ENCODE assay signal across 13 cellular contexts in genomic region chr22:27476729-27477128, GRCh38.
DNase-seq lines count a peak whose midpoint lies in the region; ATAC-seq, FAIRE-seq and TF ChIP-seq lines count a peak whose summit lies in the region.
"Had no signal": no experiment of that assay in that cellular context is flagged by ENCODE, and none has a peak within 500 bp of the region (broad histone marks: within the 10 kb centered on the region; RNA-seq: fewer than 3 reads in every experiment).

No MANE protein-coding gene starts in this region.

- peak; percentile 66 for ATAC-seq in PC-3
- no peak for ATAC-seq in GM18520 (IDR thresholded peaks at IDR 0.05; ENCODE audit: unreplicated experiment)
- no peak for ATAC-seq in GM18907 (IDR thresholded peaks at IDR 0.05; ENCODE audit: unreplicated experiment)
- ATAC-seq in HG02852 (IDR thresholded peaks at IDR 0.05; ENCODE audit: unreplicated experiment), result no peak

- POLR2A ChIA-PET in PC-3 (lab: Charles Lee; ENCODE audit: unreplicated experiment), result no interaction called here
- POLR2A ChIA-PET in H1 (lab: Charles Lee; ENCODE audit: partially characterized antibody), result interaction anchor here (1.4 kb wide), 1 partner anchor 11 kb away, joined by 3 read pairs; no protein-coding TSS in a partner anchor

- H3F3A ChIP-seq in PC-3 (ENCODE audit: low read length, unreplicated experiment), result peaks cover 5% of the 10 kb centered on the region

- no peak for TF ChIP-seq RAD21 in H1 (IDR thresholded peaks at IDR 0.05 in 1 of 2, conservative IDR thresholded peaks at IDR 0.05 in 1 of 2; ENCODE audit: low read depth in 2 of 2, low read length in 2 of 2)

- H3K79me2 ChIP-seq in PC-3 (ENCODE audit: low read length) (peaks cover 28% of the 10 kb centered on the region), H1 (ENCODE audit: control insufficient read depth in 1 of 2, insufficient read depth in 2 of 2, low read length in 2 of 2) (no peaks in the 10 kb centered on the region)

- H4K20me1 ChIP-seq in BLaER1 (no peaks in the 10 kb centered on the region), PC-3 (ENCODE audit: low read length) (no peaks in the 10 kb centered on the region), H1 (replicated peaks in 1 of 2; ENCODE audit: control insufficient read depth in 1 of 2, insufficient read depth in 2 of 2, low read length in 2 of 2) (peaks cover 0 to 1% of the 10 kb centered on the region in 2 experiments)

- H3K4me1 ChIP-seq in BLaER1, result peaks cover 46% of the 10 kb centered on the region
- H3K4me1 ChIP-seq in PC-3 (ENCODE audit: insufficient read depth, low read length), result peaks cover 59% of the 10 kb centered on the region
- peaks cover 16 to 29% (median 20%) of the 10 kb centered on the region in 4 experiments for H3K4me1 ChIP-seq in H1 (replicated peaks in 1 of 4; ENCODE audit: control insufficient read depth in 3 of 4, insufficient read depth in 4 of 4, low read length in 3 of 4)
- H3K4me1 ChIP-seq: BE2C had no signal

- no peak for TF ChIP-seq POLR2A in H1 (IDR thresholded peaks at IDR 0.05; ENCODE audit: control extremely low read depth in 1 of 2, low read depth in 2 of 2, low read length in 2 of 2)

- H3K27ac Mint-ChIP-seq in activated T-cell treated with anti-CD3 and anti-CD28 coated beads, Interleukin-2, amount 50 U/mL, for 24 hours, result no peak overlapping the region

- no peak overlapping the region; the same call in 1 of the 2 replicates for H2AK5ac ChIP-seq in H1 (ENCODE audit: low read depth, low read length)

- H3K18ac ChIP-seq in H1 (ENCODE audit: extremely low read depth, low read length), result no peak overlapping the region; the same call in 1 of the 2 replicates

- no peaks in the 10 kb centered on the region for H3K27me3 Mint-ChIP-seq in activated T-cell treated with anti-CD3 and anti-CD28 coated beads, Interleukin-2, amount 50 U/mL, for 24 hours

- H3K4me2 ChIP-seq in BLaER1, result peak overlapping the region; percentile 87
- peak overlapping the region; percentile 72 for H3K4me2 ChIP-seq in PC-3 (ENCODE audit: low read length)
- no peak overlapping the region; a peak in 1 of 4 replicates for H3K4me2 ChIP-seq in H1 (ENCODE audit: insufficient read depth in 1 of 2, low read depth in 2 of 2, low read length in 2 of 2)

- no peaks in the 10 kb centered on the region for H3K9me3 ChIP-seq in BLaER1
- no peaks in the 10 kb centered on the region for H3K9me3 ChIP-seq in PC-3 (ENCODE audit: low read length)
- H3K9me3 ChIP-seq in H1 (ENCODE audit: insufficient read depth in 2 of 2, low read depth in 1 of 2, low read length in 1 of 2), result no peaks in the 10 kb centered on the region
- H3K9me3 ChIP-seq: BE2C had no signal

- H3K4me3 ChIP-seq in BLaER1, result no peak overlapping the region
- no peak overlapping the region for H3K4me3 ChIP-seq in PC-3 (ENCODE audit: low read length)
- no peak overlapping the region for H3K4me3 ChIP-seq in H1 (ENCODE audit: extremely low read depth in 1 of 4, insufficient read depth in 2 of 4, low read depth in 3 of 4, low read length in 4 of 4)
- H3K4me3 ChIP-seq: cardiac muscle cell had no signal

- peak overlapping the region; percentile 81 for H2BK12ac ChIP-seq in H1 (ENCODE audit: low read depth, low read length)

- no peaks in the 10 kb centered on the region for H3K36me3 ChIP-seq in BLaER1
- H3K36me3 ChIP-seq in PC-3 (ENCODE audit: low read depth, low read length), result no peaks in the 10 kb centered on the region
- no peaks in the 10 kb centered on the region for H3K36me3 ChIP-seq in H1 (ENCODE audit: control insufficient read depth in 2 of 4, insufficient read depth in 4 of 4, low read length in 3 of 4)
- H3K36me3 ChIP-seq: BE2C, cardiac muscle cell had no signal

- H3K4ac ChIP-seq in H1 (replicated peaks; ENCODE audit: insufficient read length, low read depth, low read length), result no peak overlapping the region

- H3K9ac ChIP-seq in BLaER1 (no peak overlapping the region), PC-3 (ENCODE audit: low read length) (peak overlapping the region; percentile 79), H1 (replicated peaks in 1 of 4; ENCODE audit: extremely low read depth in 1 of 4, low read depth in 3 of 4, low read length in 3 of 4) (no peak overlapping the region)

- CTCF ChIA-PET in PC-3 (lab: Charles Lee) (no interaction called here), H1 (lab: Charles Lee; ENCODE audit: partially characterized antibody) (interaction anchor here (0.8 kb wide), 1 partner anchor 13 kb away, joined by 3 read pairs; no protein-coding TSS in a partner anchor)

- TF ChIP-seq EP300 in H1 (IDR thresholded peaks at IDR 0.05; ENCODE audit: borderline replicate concordance in 1 of 2, low read depth in 2 of 2, low read length in 2 of 2), result no peak

- no peak overlapping the region for H3K56ac ChIP-seq in H1 (replicated peaks; ENCODE audit: insufficient read length, low read depth, low read length)

- no peak for FAIRE-seq in H1 (lab: Jason Lieb, UNC)
- FAIRE-seq: frontal cortex had no signal

- no peaks in the 10 kb centered on the region for H3K79me1 ChIP-seq in H1 (ENCODE audit: low read depth, low read length)

- no peaks in the 10 kb centered on the region for H3K9me3 Mint-ChIP-seq in activated T-cell treated with anti-CD3 and anti-CD28 coated beads, Interleukin-2, amount 50 U/mL, for 24 hours

- H3K14ac ChIP-seq in H1 (ENCODE audit: insufficient read length), result no peak overlapping the region

- 0 out of 2 replicates have a peak overlapping the region, but pooled peaks have one; percentile 18 for H2BK5ac ChIP-seq in H1 (ENCODE audit: low read depth, low read length)

- H2BK20ac ChIP-seq in H1 (ENCODE audit: low read length), result peak overlapping the region; percentile 76

- no TSS peak for BruUV-seq in PC-3 (replicated peaks; lab: Mats Ljungman, UMichigan)

- no peaks in the 10 kb centered on the region for H3K9me2 ChIP-seq in PC-3 (replicated peaks; ENCODE audit: low read length)

- WGBS in H1 (ENCODE audit: extremely low coverage in 1 of 2, insufficient coverage in 1 of 2, insufficient read length in 1 of 2, insufficient replicate concordance in 2 of 2, low coverage in 1 of 2, low lambda C conversion rate in 2 of 2, missing lambda C conversion rate in 1 of 2), 2 experiments, result 86% methylated on average over 7 of the region's 8 CpGs; no CpG with 5 or more reads in 1 of the 2 experiments

- H3K4me3 Mint-ChIP-seq in activated T-cell treated with anti-CD3 and anti-CD28 coated beads, Interleukin-2, amount 50 U/mL, for 24 hours, result no peak overlapping the region

- no peaks in the 10 kb centered on the region for H3K36me3 Mint-ChIP-seq in activated T-cell treated with anti-CD3 and anti-CD28 coated beads, Interleukin-2, amount 50 U/mL, for 24 hours (ENCODE audit: low read depth)

- H2AFZ ChIP-seq in PC-3 (ENCODE audit: low read length) (no peak overlapping the region; the same call in 1 of the 2 replicates), H1 (ENCODE audit: low read length) (no peak overlapping the region)

- no peaks in the 10 kb centered on the region for H3K4me1 Mint-ChIP-seq in activated T-cell treated with anti-CD3 and anti-CD28 coated beads, Interleukin-2, amount 50 U/mL, for 24 hours (ENCODE audit: low read depth)

- H3K27me3 ChIP-seq in BLaER1 (no peaks in the 10 kb centered on the region), PC-3 (ENCODE audit: low read length) (no peaks in the 10 kb centered on the region), H1 (replicated peaks in 1 of 4; ENCODE audit: control insufficient read depth in 3 of 4, extremely low read depth in 1 of 4, insufficient read depth in 3 of 4, low read length in 3 of 4) (0 out of 7 replicates have a peak, but pooled peaks cover 0 to 2% (median 0%) of the 10 kb centered on the region in 4 experiments)

- H4K5ac ChIP-seq in H1 (ENCODE audit: insufficient read length, low read depth, low read length), result no peak overlapping the region

- no peak overlapping the region for H3K23ac ChIP-seq in H1 (ENCODE audit: insufficient read length)

- no peak overlapping the region for H2BK15ac ChIP-seq in H1 (ENCODE audit: low read length)

- DNase-seq in PC-3 (peak; percentile 90), H1 (ENCODE audit: low read depth in 1 of 2, low spot score in 2 of 2) (no peak), mucosa of gallbladder (ENCODE audit: low spot score) (peak; percentile 51)
- no peak for DNase-seq in activated T-cell treated with anti-CD3 and anti-CD28 coated beads, Interleukin-2, amount 50 U/mL, for 24 hours
- DNase-seq: activated T-cell treated with anti-CD3 and anti-CD28 coated beads, Interleukin-2, amount 50 U/mL, for 1 hour; BE2C; NCI-H146 had no signal

- H3K27ac ChIP-seq in BLaER1 (no peak overlapping the region), PC-3 (ENCODE audit: low read length) (peak overlapping the region; percentile 99), H1 (ENCODE audit: low read depth, low read length) (no peak overlapping the region)
- H3K27ac ChIP-seq: cardiac muscle cell had no signal

- no peaks in the 10 kb centered on the region for H3K23me2 ChIP-seq in H1 (ENCODE audit: low read depth, low read length)

- no peak for TF ChIP-seq CTCF in PC-3 (conservative IDR thresholded peaks at IDR 0.05; ENCODE audit: low read depth, low read length)
- no peak for TF ChIP-seq CTCF in H1 (IDR thresholded peaks at IDR 0.05; ENCODE audit: control extremely low read depth in 1 of 3, insufficient read depth in 1 of 3, low read depth in 1 of 3, low read length in 3 of 3)

- peak overlapping the region; percentile 15 for H4K91ac ChIP-seq in H1 (replicated peaks; ENCODE audit: insufficient read length, low read length)

- intact Hi-C loops in PC-3 (cut with micrococcal nuclease), result loop anchor here (5.0 kb wide), 1 partner anchor 54 kb away; no protein-coding TSS in a partner anchor

- peak overlapping the region; percentile 60 for H2BK120ac ChIP-seq in H1 (replicated peaks; ENCODE audit: low read depth, low read length)

- H4K8ac ChIP-seq in H1 (ENCODE audit: extremely low read depth, insufficient read depth, low read length), result no peak overlapping the region; the same call in 1 of the 2 replicates

TF ChIP-seq in H1, 55 proteins besides CTCF, POLR2A, EP300 and RAD21 (continues in another document):
- TF ChIP-seq GTF2F1 (IDR thresholded peaks at IDR 0.05; ENCODE audit: borderline replicate concordance, low read depth, low read length), result no peak
- TF ChIP-seq CHD2 (IDR thresholded peaks at IDR 0.05; ENCODE audit: low read length), result no peak
- TF ChIP-seq SRF (IDR thresholded peaks at IDR 0.05; ENCODE audit: low read depth, low read length), result no peak
- TF ChIP-seq CBX8 (IDR thresholded peaks at IDR 0.05; ENCODE audit: borderline replicate concordance, low read depth, low read length), result no peak
- TF ChIP-seq SP1 (IDR thresholded peaks at IDR 0.05; ENCODE audit: low read depth, low read length), result no peak
- no peak for TF ChIP-seq KDM1A (IDR thresholded peaks at IDR 0.05; ENCODE audit: borderline replicate concordance, low read length)
- TF ChIP-seq TAF7 (optimal IDR thresholded peaks at IDR 0.05; ENCODE audit: borderline replicate concordance, low read depth, low read length), result no peak
- TF ChIP-seq, protein P1, sequence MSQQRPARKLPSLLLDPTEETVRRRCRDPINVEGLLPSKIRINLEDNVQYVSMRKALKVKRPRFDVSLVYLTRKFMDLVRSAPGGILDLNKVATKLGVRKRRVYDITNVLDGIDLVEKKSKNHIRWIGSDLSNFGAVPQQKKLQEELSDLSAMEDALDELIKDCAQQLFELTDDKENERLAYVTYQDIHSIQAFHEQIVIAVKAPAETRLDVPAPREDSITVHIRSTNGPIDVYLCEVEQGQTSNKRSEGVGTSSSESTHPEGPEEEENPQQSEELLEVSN (IDR thresholded peaks at IDR 0.05), result no peak
- TF ChIP-seq YY1 (IDR thresholded peaks at IDR 0.05; ENCODE audit: low read depth, low read length), result no peak

Comparison
In these comparisons a context has a peak if more than half of its experiments do, and no peak if none do; other contexts are left out.
1. H3K4me2 ChIP-seq: peak in BLaER1 (single experiment) and PC-3 (single experiment); none in H1 (0 of 2).
2. DNase-seq: peak in PC-3 (single experiment) and mucosa of gallbladder (single experiment); none in H1 (0 of 2) and activated T-cell treated with anti-CD3 and anti-CD28 coated beads, Interleukin-2, amount 50 U/mL, for 24 hours (single experiment).